Comparison of ENCODE assay signal across 18 cellular contexts in genomic region chr2:229927817-229928321, GRCh38. TPM values are rescaled to one million over a fixed set of nuclear protein-coding genes. Genes with fewer than 3 reads are reported as not detected.
DNase-seq lines count a peak whose midpoint lies in the region; ATAC-seq and TF ChIP-seq lines count a peak whose summit lies in the region.
"Had no signal": no experiment of that assay in that cellular context is flagged by ENCODE, and none has a peak within 500 bp of the region (broad histone marks: within the 10 kb centered on the region; RNA-seq: fewer than 3 reads in every experiment).

No MANE protein-coding gene starts in this region.

- H3K4me3 ChIP-seq in fibroblast of pulmonary artery (replicated peaks; ENCODE audit: low read depth, low read length) = no peak overlapping the region
- H3K4me3 ChIP-seq: body of pancreas, esophagus muscularis mucosa, Peyer's patch, vagina had no signal

- peak; percentile 58 for DNase-seq in AG08395 (ENCODE audit: low spot score)
- DNase-seq in HS-5 (ENCODE audit: low read depth) = peak; percentile 61
- DNase-seq in amniotic stem cell (lab: John Stamatoyannopoulos, UW) = peak; percentile 21
- peak; percentile 16 for DNase-seq in fibroblast of pulmonary artery (ENCODE audit: low read depth)
- DNase-seq in SHP77 (lab: John Stamatoyannopoulos, UW) = no peak
- DNase-seq in foreskin keratinocyte = no peak
- DNase-seq in activated effector memory CD4-positive, alpha-beta T cell treated with anti-CD3 and anti-CD28 coated beads, Interleukin-2, amount 50 U/mL, for 16 hours = no peak
- no peak for DNase-seq in stimulated activated CD4-positive, alpha-beta T cell treated with anti-CD3 and anti-CD28 coated beads, Interleukin-12 subunit alpha, Interleukin-12 subunit beta, amount 100 ng/mL, for 4 hours
- DNase-seq: activated CD4-positive, alpha-beta T cell treated with anti-CD3 and anti-CD28 coated beads for 4 hours; activated naive CD4-positive, alpha-beta T cell; body of pancreas; cortex of kidney; left cardiac atrium; NCI-H2107; Peyer's patch; stimulated activated CD4-positive, alpha-beta T cell treated with anti-CD3 and anti-CD28 coated beads, Interleukin-4, amount 100 ng/mL, for 1 hour had no signal

- TF ChIP-seq CTCF in fibroblast of pulmonary artery (IDR thresholded peaks at IDR 0.05; ENCODE audit: low read length, missing control alignments) = no peak
- TF ChIP-seq CTCF in foreskin keratinocyte (conservative IDR thresholded peaks at IDR 0.05) = no peak

- peaks cover 11% of the 10 kb centered on the region for H3K4me1 ChIP-seq in foreskin keratinocyte

- H3K27me3 ChIP-seq in foreskin keratinocyte = no peaks in the 10 kb centered on the region
- H3K27me3 ChIP-seq: body of pancreas, esophagus muscularis mucosa, Peyer's patch, vagina had no signal

- no peak for ATAC-seq in foreskin keratinocyte
- ATAC-seq: body of pancreas, left cardiac atrium had no signal

- H3K27ac ChIP-seq in foreskin keratinocyte = no peak overlapping the region
- H3K27ac ChIP-seq: body of pancreas, esophagus muscularis mucosa, Peyer's patch, vagina had no signal

RNA-seq across cellular contexts. Expression of gene FBXO36, which starts 5.6 kb away (rescaled TPM):
- 1.9 and 2.2 TPM in 2 replicates for total RNA-seq in foreskin keratinocyte
- 1.2 TPM in 2 replicates for polyA plus RNA-seq in foreskin keratinocyte

RNA-seq across cellular contexts. Expression of gene TRIP12, which starts 6.1 kb away (rescaled TPM):
- 176 and 196 TPM in 2 replicates for total RNA-seq in foreskin keratinocyte
- 25.8 and 33.9 TPM in 2 replicates for polyA plus RNA-seq in foreskin keratinocyte

Comparison
In these comparisons a context has a peak if more than half of its experiments do, and no peak if none do; other contexts are left out.
1. DNase-seq: peak in AG08395 (single experiment), HS-5 (single experiment), amniotic stem cell (single experiment) and fibroblast of pulmonary artery (single experiment); none in SHP77 (0 of 2), foreskin keratinocyte (0 of 2), activated effector memory CD4-positive, alpha-beta T cell treated with anti-CD3 and anti-CD28 coated beads, Interleukin-2, amount 50 U/mL, for 16 hours (single experiment) and stimulated activated CD4-positive, alpha-beta T cell treated with anti-CD3 and anti-CD28 coated beads, Interleukin-12 subunit alpha, Interleukin-12 subunit beta, amount 100 ng/mL, for 4 hours (single experiment).